ENCODE assay signal across 8 cellular contexts in the genomic region with DNA sequence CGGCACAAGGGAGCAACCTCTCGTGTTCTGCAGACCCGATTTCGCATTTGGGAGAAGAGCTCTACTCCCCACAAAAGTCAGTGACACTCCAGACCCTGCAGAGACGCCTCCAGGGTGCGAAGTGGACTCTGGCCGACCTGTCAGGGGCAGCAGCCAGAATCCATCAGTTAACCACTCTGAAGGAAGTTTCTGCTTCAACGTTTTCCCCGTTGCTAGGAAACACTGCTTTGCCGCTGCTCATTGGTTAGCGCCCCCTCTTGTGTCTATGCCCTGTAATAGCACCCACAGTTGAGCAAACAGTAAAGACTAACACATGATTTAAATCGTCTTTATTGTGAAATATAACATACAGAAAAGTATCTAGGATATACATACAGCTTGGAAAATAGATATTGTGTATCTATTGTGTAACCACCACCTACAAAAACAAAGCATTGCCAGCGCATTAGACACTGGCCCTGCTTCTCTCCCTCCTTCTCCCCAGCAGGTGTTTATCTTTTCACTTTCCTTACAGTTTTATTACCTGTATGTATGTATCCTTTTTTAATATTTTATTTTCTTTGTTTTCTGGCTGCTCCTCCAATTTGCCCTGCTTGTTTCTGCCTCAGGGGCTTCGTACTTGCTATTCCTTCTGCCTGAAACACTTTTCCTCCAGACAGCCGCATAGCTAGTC. TPM values are rescaled to one million over a fixed set of nuclear protein-coding genes. Genes with fewer than 3 reads are reported as not detected.
DNase-seq lines count a peak whose midpoint lies in the region; ATAC-seq and TF ChIP-seq lines count a peak whose summit lies in the region.

No MANE protein-coding gene starts in this region.

- POLR2A ChIA-PET in RWPE1 (lab: Yijun Ruan, JAX; ENCODE audit: low non-redundant PET): no interaction called here

- CTCF ChIA-PET in RWPE1 (lab: Yijun Ruan, JAX): interaction anchor here (0.8 to 1.7 kb wide), 3 partner anchors 9 to 171 kb away, joined by 3 to 8 read pairs (median 5); no protein-coding TSS in a partner anchor

- peak; percentile 37 for DNase-seq in DMS153 treated with DMSO at 0.1 percent for 48 hours (lab: John Stamatoyannopoulos, UW; ENCODE audit: unreplicated experiment)
- DNase-seq in Kasumi-1 (lab: John Stamatoyannopoulos, UW): peak; percentile 86 to 90
- DNase-seq in RWPE1 (ENCODE audit: low spot score): peak; percentile 71
- DNase-seq in activated T-helper 1 cell treated with anti-CD3 and anti-CD28 coated beads, Interleukin-2, amount 50 U/mL, for 16 hours (ENCODE audit: low read depth in 1 of 2, low spot score in 1 of 2): peak; percentile 29 to 46
- peak; percentile 85 for DNase-seq in fibroblast of the conjunctiva (ENCODE audit: low read depth)
- DNase-seq in occipital lobe (lab: John Stamatoyannopoulos, UW): peak; percentile 18
- peak in 40 of 49 donors; percentile 1 to 71 (median 34) for DNase-seq in substantia nigra (lab: John Stamatoyannopoulos, UW)

- H3K27ac ChIP-seq in RWPE1 (no peak overlapping the region), substantia nigra (ENCODE audit: low read depth, low read length, poor library complexity, severe bottlenecking) (no peak overlapping the region)

- peak; percentile 90 for ATAC-seq in GM21619 (IDR thresholded peaks at IDR 0.05; ENCODE audit: unreplicated experiment)

- TF ChIP-seq CTCF in RWPE1 (conservative IDR thresholded peaks at IDR 0.05; ENCODE audit: low read depth): peak; percentile 93

RNA-seq across cellular contexts. Expression of a gene that starts 38.9 kb away (rescaled TPM):
- not detected for total RNA-seq in occipital lobe

RNA-seq across cellular contexts. Expression of a gene that starts 56.2 kb away (rescaled TPM):
- total RNA-seq in occipital lobe: 216 TPM

Comparison
In these comparisons a context has a peak if more than half of its experiments do, and no peak if none do; other contexts are left out.
1. DNase-seq: peak in every context shown above with its lines; median percentile 88 in Kasumi-1; 85 in fibroblast of the conjunctiva; 71 in RWPE1; 38 in activated T-helper 1 cell treated with anti-CD3 and anti-CD28 coated beads, Interleukin-2, amount 50 U/mL, for 16 hours; 37 in DMS153 treated with DMSO at 0.1 percent for 48 hours; 34 in substantia nigra; 18 in occipital lobe.